ENCODE assay signal across 9 cellular contexts in the genomic region with DNA sequence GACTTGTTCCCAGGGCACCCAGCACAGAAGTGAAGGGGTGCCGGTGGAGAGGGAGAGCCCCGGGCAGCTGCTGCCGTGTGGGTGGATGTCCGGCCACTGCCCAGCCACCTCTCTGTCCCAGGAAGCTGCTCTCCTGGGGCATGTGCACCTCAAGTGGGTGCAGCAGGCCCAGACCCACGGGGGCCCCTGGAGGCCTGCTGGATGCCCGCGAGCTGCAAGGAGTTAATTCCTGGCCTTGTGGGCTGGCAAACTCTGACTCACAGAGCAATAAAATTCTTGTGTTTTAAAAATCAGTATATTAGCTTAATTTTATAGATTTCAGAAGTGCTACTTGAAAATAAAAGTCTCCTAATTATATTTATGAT.
"Had no signal": no experiment of that assay in that cellular context is flagged by ENCODE, and none has a peak within 500 bp of the region (broad histone marks: within the 10 kb centered on the region; RNA-seq: fewer than 3 reads in every experiment).

No MANE protein-coding gene starts in this region.

- H3K27me3 ChIP-seq: dorsolateral prefrontal cortex had no signal

- H3K4me3 ChIP-seq: dorsolateral prefrontal cortex, psoas muscle, thoracic aorta had no signal

- H3K4me1 ChIP-seq: psoas muscle had no signal

- H3K9me3 ChIP-seq: psoas muscle, thoracic aorta had no signal

- H3K27ac ChIP-seq: dorsolateral prefrontal cortex, psoas muscle, thoracic aorta had no signal

- H3K36me3 ChIP-seq: thoracic aorta had no signal

- DNase-seq: activated gamma-delta T cell; activated T-cell treated with anti-CD3 and anti-CD28 coated beads, Interleukin-2, amount 50 U/mL, for 24 hours; dorsolateral prefrontal cortex; naive thymus-derived CD4-positive, alpha-beta T cell; nucleus accumbens; psoas muscle; stimulated activated CD4-positive, alpha-beta T cell treated with anti-CD3 and anti-CD28 coated beads, Interleukin-4, amount 100 ng/mL, for 1 hour; stimulated activated CD8-positive, alpha-beta memory T cell treated with anti-CD3 and anti-CD28 coated beads, Interleukin-4, amount 100 ng/mL, for 48 hours had no signal
